In genomic region chr5:135183464-135183863, GRCh38 we compare ENCODE assay signal across 19 cellular contexts.
"Had no signal": no experiment of that assay in that cellular context is flagged by ENCODE, and none has a peak within 500 bp of the region (broad histone marks: within the 10 kb centered on the region; RNA-seq: fewer than 3 reads in every experiment).

No MANE protein-coding gene starts in this region.

- H3K9me3 ChIP-seq: SJSA1 had no signal

- H3K4me3 ChIP-seq: K562, SJSA1, SK-N-MC had no signal

- ATAC-seq: K562 had no signal

- H3K27ac ChIP-seq: KMS-11, SJSA1, SK-N-MC had no signal

- H3K9ac ChIP-seq: KMS-11 had no signal

- DNase-seq: NCI-H1092, NCI-H1105 treated with DMSO at 0.1 percent for 48 hours, NCI-H1417 treated with DMSO at 0.1 percent for 48 hours, NCI-H146, NCI-H1694 treated with DMSO at 0.1 percent for 48 hours, NCI-H1930, NCI-H2081, NCI-H2107, NCI-H2227 treated with DMSO at 0.1 percent for 48 hours, NCI-H524, NCI-H526 treated with DMSO at 0.1 percent for 48 hours, NCI-H774, Right ventricle myocardium superior, RPMI8226, SIG-M5 had no signal

- H3K36me3 ChIP-seq: SJSA1 had no signal

- H3K4me2 ChIP-seq: KMS-11 had no signal
